ENCODE assay signal across 11 cellular contexts in the genomic region with DNA sequence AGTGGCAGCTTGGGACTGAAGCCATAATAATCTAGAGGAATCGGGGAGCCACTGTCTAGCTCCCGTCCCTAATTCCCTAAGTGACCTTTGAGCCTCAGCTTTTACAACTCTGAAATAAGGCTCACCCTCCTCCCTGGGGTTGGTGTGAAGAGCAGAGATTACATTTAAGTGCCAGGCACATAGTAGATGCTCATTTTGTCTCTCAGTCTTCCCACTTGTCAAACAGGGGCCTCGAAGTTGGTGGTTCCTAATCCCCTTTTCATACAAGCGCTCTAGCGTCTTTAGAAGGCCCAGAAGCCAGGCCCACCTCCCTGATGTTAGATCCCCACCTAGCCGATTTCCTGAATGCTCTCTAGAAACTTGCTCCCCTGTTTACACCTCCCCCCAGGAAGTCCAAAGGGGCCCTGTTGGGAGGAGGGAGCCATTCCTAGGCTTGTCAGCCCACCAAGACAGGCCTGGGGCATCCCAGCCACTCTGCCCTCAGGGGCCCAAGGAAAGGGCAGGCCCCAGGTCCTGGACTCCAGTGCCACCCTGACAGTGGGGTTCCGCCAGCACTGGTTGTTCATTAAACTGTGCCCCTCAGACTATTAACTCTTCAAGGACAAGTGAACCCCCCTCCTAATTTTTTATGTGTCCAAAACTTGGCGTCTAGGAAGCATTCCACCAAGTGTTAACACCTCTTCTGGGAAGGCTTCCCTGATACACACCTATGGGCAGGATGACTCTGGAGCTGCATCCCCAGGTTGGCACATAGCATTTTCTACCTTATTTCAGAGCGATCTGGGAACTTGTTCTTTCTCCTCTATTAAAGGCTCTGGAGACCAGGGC. TPM values are rescaled to one million over a fixed set of nuclear protein-coding genes. Genes with fewer than 3 reads are reported as not detected.
DNase-seq lines count a peak whose midpoint lies in the region; ATAC-seq and TF ChIP-seq lines count a peak whose summit lies in the region.
"Had no signal": no experiment of that assay in that cellular context is flagged by ENCODE, and none has a peak within 500 bp of the region (broad histone marks: within the 10 kb centered on the region; RNA-seq: fewer than 3 reads in every experiment).

No MANE protein-coding gene starts in this region.

- TF ChIP-seq POLR2A in sigmoid colon (IDR thresholded peaks at IDR 0.05) = no peak

- no peak for TF ChIP-seq CTCF in WTC11 (IDR thresholded peaks at IDR 0.05)
- TF ChIP-seq CTCF in sigmoid colon (IDR thresholded peaks at IDR 0.05) = no peak

- CTCF ChIA-PET in WTC11 (lab: Charles Lee) = interaction anchor here (0.6 to 11.6 kb wide), 11 partner anchors 10 to 122 kb away, joined by 3 to 143 read pairs (median 5); no protein-coding TSS in a partner anchor

- intact Hi-C loops in sigmoid colon (cut with DNase I) = loop anchor here (10.0 kb wide), 3 partner anchors 315 to 595 kb away; a partner anchor contains a TSS

- peaks cover 0 to 93% (median 57%) of the 10 kb centered on the region in 4 donors for H3K4me1 Mint-ChIP-seq in CD4-positive, CD25-positive, alpha-beta regulatory T cell
- peaks cover 47% of the 10 kb centered on the region for H3K4me1 Mint-ChIP-seq in WTC11

- no peaks in the 10 kb centered on the region for H3K9me3 ChIP-seq in CD4-positive, CD25-positive, alpha-beta regulatory T cell (ENCODE audit: control insufficient read depth in 2 of 2, low read length in 2 of 2)
- no peaks in the 10 kb centered on the region for H3K9me3 ChIP-seq in sigmoid colon
- H3K9me3 ChIP-seq: Caco-2 had no signal

- H3K27me3 Mint-ChIP-seq in CD4-positive, CD25-positive, alpha-beta regulatory T cell = peaks cover 4% of the 10 kb centered on the region
- peaks cover 21% of the 10 kb centered on the region for H3K27me3 Mint-ChIP-seq in WTC11 (ENCODE audit: low read depth)
- H3K27me3 Mint-ChIP-seq: stimulated activated naive CD8-positive, alpha-beta T cell treated with anti-CD3 and anti-CD28 coated beads, Interleukin-15, Interleukin-2, amounts not matched to agents 100 ng/mL and 50 ng/mL, for 24 hours had no signal

- no peaks in the 10 kb centered on the region for H3K27me3 ChIP-seq in CD4-positive, CD25-positive, alpha-beta regulatory T cell (ENCODE audit: control insufficient read depth, insufficient read depth, low read length)
- H3K27me3 ChIP-seq in layer of hippocampus (ENCODE audit: control insufficient read depth, insufficient read depth, low read length) (no peaks in the 10 kb centered on the region), sigmoid colon (no peaks in the 10 kb centered on the region)

- H3K9me3 Mint-ChIP-seq in CD4-positive, CD25-positive, alpha-beta regulatory T cell = no peaks in the 10 kb centered on the region
- H3K9me3 Mint-ChIP-seq in WTC11 = no peaks in the 10 kb centered on the region
- H3K9me3 Mint-ChIP-seq: activated naive CD4-positive, alpha-beta T cell treated with anti-CD3 and anti-CD28 coated beads, Interleukin-2, amount 50 U/mL, for 72 hours; stimulated activated naive CD8-positive, alpha-beta T cell treated with anti-CD3 and anti-CD28 coated beads, Interleukin-15, Interleukin-2, amounts not matched to agents 100 ng/mL and 50 ng/mL, for 24 hours had no signal

- no peak for DNase-seq in CD4-positive, CD25-positive, alpha-beta regulatory T cell
- DNase-seq in WTC11 (ENCODE audit: low spot score) = no peak
- no peak for DNase-seq in sigmoid colon
- no peak for DNase-seq in stimulated activated CD4-positive, alpha-beta T cell treated with anti-CD3 and anti-CD28 coated beads, Interleukin-4, amount 100 ng/mL, for 1 hour
- no peak for DNase-seq in islet precursor cell

- H3K4me3 Mint-ChIP-seq in CD4-positive, CD25-positive, alpha-beta regulatory T cell = peak overlapping the region in 3 of 4 donors; percentile 11 to 92 (median 57)
- H3K4me3 Mint-ChIP-seq in WTC11 = no peak overlapping the region

- H3K4me1 ChIP-seq in CD4-positive, CD25-positive, alpha-beta regulatory T cell (ENCODE audit: control insufficient read depth, insufficient read depth, low read length, poor library complexity, severe bottlenecking) = peaks cover 77% of the 10 kb centered on the region
- peaks cover 0 to 98% (median 92%) of the 10 kb centered on the region in 4 donors for H3K4me1 ChIP-seq in sigmoid colon

- 53 to 78% methylated on average over 9 of the region's 9 CpGs for WGBS in sigmoid colon, 2 donors

- no peaks in the 10 kb centered on the region for H3K36me3 ChIP-seq in CD4-positive, CD25-positive, alpha-beta regulatory T cell (ENCODE audit: control insufficient read depth, insufficient read depth, low read length)
- H3K36me3 ChIP-seq in sigmoid colon = peaks cover 0 to 6% (median 0%) of the 10 kb centered on the region in 4 donors

- POLR2A ChIA-PET in WTC11 (lab: Charles Lee) = interaction anchor here (0.9 to 1.3 kb wide), 2 partner anchors 15 to 21 kb away, joined by 3 read pairs; no protein-coding TSS in a partner anchor

- H3K27ac ChIP-seq in CD4-positive, CD25-positive, alpha-beta regulatory T cell (ENCODE audit: insufficient read depth, low read length, poor library complexity, severe bottlenecking) = peak overlapping the region; percentile 8
- H3K27ac ChIP-seq in layer of hippocampus (ENCODE audit: low read depth, low read length) (peak overlapping the region; percentile 66), sigmoid colon (peak overlapping the region; percentile 86 to 96 (median 96))

- H3K4me3 ChIP-seq in CD4-positive, CD25-positive, alpha-beta regulatory T cell (ENCODE audit: low read depth, low read length) = no peak overlapping the region
- no peak overlapping the region for H3K4me3 ChIP-seq in sigmoid colon

- TF ChIP-seq EP300 in sigmoid colon (IDR thresholded peaks at IDR 0.05) = no peak

- peak overlapping the region; percentile 79 to 89 (median 83) for H3K27ac Mint-ChIP-seq in CD4-positive, CD25-positive, alpha-beta regulatory T cell
- peak overlapping the region; percentile 3; the same call in 1 of the 2 replicates for H3K27ac Mint-ChIP-seq in WTC11
- H3K27ac Mint-ChIP-seq: stimulated activated naive CD8-positive, alpha-beta T cell treated with anti-CD3 and anti-CD28 coated beads, Interleukin-15, Interleukin-2, amounts not matched to agents 100 ng/mL and 50 ng/mL, for 24 hours had no signal

- peaks cover 4% of the 10 kb centered on the region for H3K36me3 Mint-ChIP-seq in CD4-positive, CD25-positive, alpha-beta regulatory T cell
- no peaks in the 10 kb centered on the region for H3K36me3 Mint-ChIP-seq in WTC11

- ATAC-seq in CD4-positive, CD25-positive, alpha-beta regulatory T cell (ENCODE audit: low read depth in 2 of 2) = no peak
- ATAC-seq in WTC11 (no peak), GM19397 (IDR thresholded peaks at IDR 0.05; ENCODE audit: unreplicated experiment) (no peak), HG03354 (IDR thresholded peaks at IDR 0.05; ENCODE audit: poor library complexity, severe bottlenecking, unreplicated experiment) (no peak)
- ATAC-seq: activated naive CD4-positive, alpha-beta T cell treated with anti-CD3 and anti-CD28 coated beads, Interleukin-2, amount 50 U/mL, for 72 hours had no signal

TF ChIP-seq in WTC11, 78 proteins besides CTCF, POLR2A, EP300 and RAD21 (continues in another document):
- TF ChIP-seq ZNF232 (CRISPR knock-in tag; IDR thresholded peaks at IDR 0.05) (no peak), ESRRA (CRISPR knock-in tag; IDR thresholded peaks at IDR 0.05; ENCODE audit: borderline replicate concordance) (no peak), ZNF263 (CRISPR knock-in tag; IDR thresholded peaks at IDR 0.05; ENCODE audit: low read depth) (no peak), JUN (CRISPR knock-in tag; IDR thresholded peaks at IDR 0.05) (no peak), ZNF423 (CRISPR knock-in tag; IDR thresholded peaks at IDR 0.05) (no peak), FOXJ3 (CRISPR knock-in tag; IDR thresholded peaks at IDR 0.05; ENCODE audit: borderline replicate concordance) (no peak)
- TF ChIP-seq, protein P1, sequence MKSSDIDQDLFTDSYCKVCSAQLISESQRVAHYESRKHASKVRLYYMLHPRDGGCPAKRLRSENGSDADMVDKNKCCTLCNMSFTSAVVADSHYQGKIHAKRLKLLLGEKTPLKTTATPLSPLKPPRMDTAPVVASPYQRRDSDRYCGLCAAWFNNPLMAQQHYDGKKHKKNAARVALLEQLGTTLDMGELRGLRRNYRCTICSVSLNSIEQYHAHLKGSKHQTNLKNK (CRISPR knock-in tag; IDR thresholded peaks at IDR 0.05) = no peak
- TF ChIP-seq, protein P2, sequence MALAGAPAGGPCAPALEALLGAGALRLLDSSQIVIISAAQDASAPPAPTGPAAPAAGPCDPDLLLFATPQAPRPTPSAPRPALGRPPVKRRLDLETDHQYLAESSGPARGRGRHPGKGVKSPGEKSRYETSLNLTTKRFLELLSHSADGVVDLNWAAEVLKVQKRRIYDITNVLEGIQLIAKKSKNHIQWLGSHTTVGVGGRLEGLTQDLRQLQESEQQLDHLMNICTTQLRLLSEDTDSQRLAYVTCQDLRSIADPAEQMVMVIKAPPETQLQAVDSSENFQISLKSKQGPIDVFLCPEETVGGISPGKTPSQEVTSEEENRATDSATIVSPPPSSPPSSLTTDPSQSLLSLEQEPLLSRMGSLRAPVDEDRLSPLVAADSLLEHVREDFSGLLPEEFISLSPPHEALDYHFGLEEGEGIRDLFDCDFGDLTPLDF (CRISPR knock-in tag; IDR thresholded peaks at IDR 0.05) = no peak

RNA-seq across cellular contexts. Expression of a gene that starts 49.4 kb away (rescaled TPM):
- 140 TPM for total RNA-seq in CD4-positive, CD25-positive, alpha-beta regulatory T cell
- 10 to 100 TPM; 25.7 to 32.3 (median 27.7) TPM for polyA plus RNA-seq in CD4-positive, CD25-positive, alpha-beta regulatory T cell
- total RNA-seq in WTC11 (2021) (40.6 to 45.0 TPM (median 42.0 TPM) in 3 replicates), sigmoid colon (100 to 1,000 TPM in 1 of 4 donors, 10 to 100 TPM in 3; 62.9 to 112 (median 80.8) TPM)
- polyA plus RNA-seq in sigmoid colon = 10 to 100 TPM; 10.2 to 73.8 (median 13.6) TPM

Comparison
In these comparisons a context has a peak if more than half of its experiments do, and no peak if none do; other contexts are left out.
1. H3K27ac ChIP-seq: peak in every context shown above with its lines; median percentile 96 in sigmoid colon; 66 in layer of hippocampus; 8 in CD4-positive, CD25-positive, alpha-beta regulatory T cell.